Comparison of ENCODE assay signal across 7 cellular contexts in the genomic region with DNA sequence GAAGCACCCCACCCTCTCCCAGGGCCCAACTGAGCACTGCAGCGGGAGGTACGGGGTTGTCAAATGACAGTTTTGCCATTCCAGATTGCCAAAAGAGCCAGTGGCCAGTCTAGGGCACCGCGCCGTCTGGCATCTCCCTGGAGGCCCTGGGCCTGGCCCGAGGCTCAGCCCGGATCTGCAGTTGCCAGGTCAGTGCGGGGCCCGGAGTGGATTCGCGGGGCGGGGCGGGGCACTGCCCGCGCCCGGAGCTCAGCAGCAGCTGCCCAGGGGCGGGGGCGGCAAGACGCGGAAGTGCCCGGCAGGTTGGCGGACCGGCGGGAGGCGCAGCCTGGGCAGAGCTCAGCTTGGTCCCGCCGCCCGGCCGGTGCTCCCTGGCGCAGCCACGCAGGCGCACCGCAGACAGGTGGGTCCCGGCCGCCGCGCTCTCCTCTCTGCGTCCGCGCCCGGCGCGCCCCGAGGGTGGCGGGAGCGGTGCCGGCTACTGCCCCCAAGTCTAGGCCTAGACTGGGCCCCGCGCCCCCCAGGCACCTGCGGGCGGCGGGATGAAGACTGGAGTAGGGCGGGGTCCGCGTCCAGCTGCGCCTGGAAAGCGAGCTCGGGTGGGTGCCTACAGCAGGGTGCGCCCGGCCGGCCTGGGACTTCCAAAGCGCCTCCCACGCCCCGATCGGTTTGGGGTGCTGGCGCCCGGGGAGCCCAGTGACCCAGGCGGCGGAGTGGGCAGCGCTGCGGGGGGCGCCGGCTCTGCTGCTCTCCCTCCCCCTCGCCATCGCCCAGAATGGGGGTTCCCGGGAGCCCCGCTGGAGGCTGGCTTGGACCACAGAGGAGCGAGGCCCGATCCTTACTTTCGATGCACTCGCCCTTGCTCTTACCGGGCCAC. TPM values are rescaled to one million over a fixed set of nuclear protein-coding genes. Genes with fewer than 3 reads are reported as not detected.
DNase-seq lines count a peak whose midpoint lies in the region; ATAC-seq, FAIRE-seq and TF ChIP-seq lines count a peak whose summit lies in the region.

A gene with protein sequence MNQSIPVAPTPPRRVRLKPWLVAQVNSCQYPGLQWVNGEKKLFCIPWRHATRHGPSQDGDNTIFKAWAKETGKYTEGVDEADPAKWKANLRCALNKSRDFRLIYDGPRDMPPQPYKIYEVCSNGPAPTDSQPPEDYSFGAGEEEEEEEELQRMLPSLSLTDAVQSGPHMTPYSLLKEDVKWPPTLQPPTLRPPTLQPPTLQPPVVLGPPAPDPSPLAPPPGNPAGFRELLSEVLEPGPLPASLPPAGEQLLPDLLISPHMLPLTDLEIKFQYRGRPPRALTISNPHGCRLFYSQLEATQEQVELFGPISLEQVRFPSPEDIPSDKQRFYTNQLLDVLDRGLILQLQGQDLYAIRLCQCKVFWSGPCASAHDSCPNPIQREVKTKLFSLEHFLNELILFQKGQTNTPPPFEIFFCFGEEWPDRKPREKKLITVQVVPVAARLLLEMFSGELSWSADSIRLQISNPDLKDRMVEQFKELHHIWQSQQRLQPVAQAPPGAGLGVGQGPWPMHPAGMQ (plus strand): TSS at position 281 of the 877 bp plus-strand sequence. CDS start 4,155 bp downstream, outside the sequence.

- peak within 1 kb of the TSS; percentile 79 for H2AFZ ChIP-seq in SK-N-SH (ENCODE audit: low read depth)
- peak within 1 kb of the TSS; percentile 52 for H2AFZ ChIP-seq in endothelial cell of umbilical vein (ENCODE audit: low read depth, low read length)

- dilution Hi-C loops in endothelial cell of umbilical vein (cut with MboI; ENCODE audit: extremely low pct_ligation_motif_present, low sequenced_read_pairs): no loop called here

- peak within 1 kb of the TSS; percentile 34 for H3K4me3 ChIP-seq in HFF-Myc (replicated peaks; ENCODE audit: low read depth, low read length)
- peak within 1 kb of the TSS; percentile 60 to 68 for H3K4me3 ChIP-seq in SK-N-SH (ENCODE audit: low read depth in 2 of 2, low read length in 1 of 2)
- H3K4me3 ChIP-seq in endothelial cell of umbilical vein (replicated peaks in 1 of 3; ENCODE audit: insufficient read depth in 1 of 3, low read depth in 1 of 3, low read length in 3 of 3): peak within 1 kb of the TSS; percentile 7 to 55 (median 32)
- peak within 1 kb of the TSS; percentile 55 to 64 for H3K4me3 ChIP-seq in muscle layer of colon (ENCODE audit: low read depth in 1 of 2, low read length in 2 of 2)

- TF ChIP-seq EP300 in SK-N-SH (IDR thresholded peaks at IDR 0.05; ENCODE audit: borderline replicate concordance in 1 of 2, low read depth in 1 of 2, low read length in 1 of 2): no peak

- TF ChIP-seq CTCF in HFF-Myc (IDR thresholded peaks at IDR 0.05; ENCODE audit: low read depth, low read length, missing control alignments) (no peak), SK-N-SH (IDR thresholded peaks at IDR 0.05) (no peak), endothelial cell of umbilical vein (IDR thresholded peaks at IDR 0.05; ENCODE audit: extremely low read depth in 1 of 2, insufficient read depth in 1 of 2, low read depth in 1 of 2, low read length in 2 of 2) (no peak)

- H3K27me3 ChIP-seq in SK-N-SH (ENCODE audit: insufficient read depth) (peaks cover 41% of the 10 kb centered on the region), endothelial cell of umbilical vein (ENCODE audit: control insufficient read depth in 2 of 2, insufficient read depth in 2 of 2, low read length in 2 of 2) (peaks cover 23% of the 10 kb centered on the region in 2 experiments), muscle layer of colon (ENCODE audit: control insufficient read depth in 1 of 2, insufficient read depth in 2 of 2, low read length in 2 of 2) (peaks cover 0 to 34% of the 10 kb centered on the region in 2 donors)

- H3K9me3 ChIP-seq in SK-N-SH (no peaks in the 10 kb centered on the region), endothelial cell of umbilical vein (replicated peaks; ENCODE audit: control insufficient read depth, insufficient read depth, low read length) (no peaks in the 10 kb centered on the region), muscle layer of colon (ENCODE audit: low read length) (no peaks in the 10 kb centered on the region)

- intact Hi-C loops in endothelial cell of umbilical vein (cut with micrococcal nuclease): no loop called here

- FAIRE-seq in endothelial cell of umbilical vein (lab: Jason Lieb, UNC): no peak

- CTCF ChIA-PET in SK-N-SH (lab: Yijun Ruan, JAX): interaction anchor here (0.6 to 2.1 kb wide), 6 partner anchors 10 to 848 kb away, joined by 3 to 5 read pairs (median 3); no protein-coding TSS in a partner anchor
- CTCF ChIA-PET in endothelial cell of umbilical vein (lab: Charles Lee): interaction anchor here (1.0 kb wide), 1 partner anchor 226 kb away, joined by 3 read pairs; no protein-coding TSS in a partner anchor

- no peaks in the 10 kb centered on the region for H3K9me1 ChIP-seq in endothelial cell of umbilical vein (replicated peaks; ENCODE audit: control insufficient read depth, extremely low read depth, insufficient read depth, low read length)

- H3K4me2 ChIP-seq in SK-N-SH: peak within 1 kb of the TSS; percentile 96
- H3K4me2 ChIP-seq in endothelial cell of umbilical vein (ENCODE audit: insufficient read depth, low read length): peak within 1 kb of the TSS; percentile 84

- no peak for TF ChIP-seq POLR2A in endothelial cell of umbilical vein (IDR thresholded peaks at IDR 0.05; ENCODE audit: low read depth, low read length)

- no peaks in the 10 kb centered on the region for H4K20me1 ChIP-seq in SK-N-SH (ENCODE audit: insufficient read depth)
- no peaks in the 10 kb centered on the region for H4K20me1 ChIP-seq in endothelial cell of umbilical vein (replicated peaks; ENCODE audit: control insufficient read depth, extremely low read depth, insufficient read depth, low read length)

- H3K79me2 ChIP-seq in SK-N-SH (ENCODE audit: insufficient read depth): no peaks in the 10 kb centered on the region
- no peaks in the 10 kb centered on the region for H3K79me2 ChIP-seq in endothelial cell of umbilical vein (ENCODE audit: control insufficient read depth, insufficient read depth, low read length)

- 12% methylated on average over 19 of the region's 82 CpGs for WGBS in SK-N-SH (ENCODE audit: low lambda C conversion rate)

- H3F3A ChIP-seq in SK-N-SH (replicated peaks; ENCODE audit: insufficient read depth): peaks cover 3% of the 10 kb centered on the region

- H3K27ac ChIP-seq in SK-N-SH (ENCODE audit: low read depth in 2 of 2, low read length in 1 of 2) (no peak within 1 kb of the TSS), endothelial cell of umbilical vein (ENCODE audit: insufficient read depth, low read depth, low read length) (no peak within 1 kb of the TSS), muscle layer of colon (ENCODE audit: low read depth, low read length) (no peak within 1 kb of the TSS)

- DNase-seq in Daoy (ENCODE audit: low read depth): peak; percentile 66
- no peak for DNase-seq in HFF-Myc (ENCODE audit: extremely low read depth, low read depth)
- DNase-seq in SK-N-SH: peak; percentile 85
- no peak for DNase-seq in endothelial cell of umbilical vein (ENCODE audit: low read depth, low spot score)

- peak within 1 kb of the TSS; percentile 10 for H3K9ac ChIP-seq in SK-N-SH
- H3K9ac ChIP-seq in endothelial cell of umbilical vein (replicated peaks; ENCODE audit: extremely low read depth, insufficient read depth, low read length): no peak within 1 kb of the TSS
- no peak within 1 kb of the TSS for H3K9ac ChIP-seq in muscle layer of colon (ENCODE audit: low read length)

- ATAC-seq in HG03175 (IDR thresholded peaks at IDR 0.05; ENCODE audit: unreplicated experiment): no peak
- ATAC-seq in HG03432 (IDR thresholded peaks at IDR 0.05; ENCODE audit: unreplicated experiment): no peak

- H3K4me1 ChIP-seq in SK-N-SH (ENCODE audit: control insufficient read depth in 1 of 2, insufficient read depth in 2 of 2, low read depth in 1 of 2, low read length in 1 of 2) (peaks cover 3 to 11% of the 10 kb centered on the region in 2 experiments; a peak in 1 of 4 replicates), endothelial cell of umbilical vein (ENCODE audit: control insufficient read depth, extremely low read depth, insufficient read depth, low read length) (peaks cover 7% of the 10 kb centered on the region), muscle layer of colon (ENCODE audit: insufficient read depth, low read length) (no peaks in the 10 kb centered on the region)

- no peaks in the 10 kb centered on the region for H3K9me2 ChIP-seq in SK-N-SH

- POLR2A ChIA-PET in SK-N-SH (lab: Yijun Ruan, JAX) (interaction anchor here (0.5 to 1.3 kb wide), 4 partner anchors 10 to 281 kb away, joined by 3 to 7 read pairs (median 4); no protein-coding TSS in a partner anchor), endothelial cell of umbilical vein (lab: Charles Lee) (no interaction called here)

- BruUV-seq in endothelial cell of umbilical vein (replicated peaks; lab: Mats Ljungman, UMichigan): no TSS peak

- H3K36me3 ChIP-seq in SK-N-SH (replicated peaks in 1 of 2; ENCODE audit: control insufficient read depth in 1 of 2, insufficient read depth in 2 of 2, low read length in 1 of 2): no peaks in the 10 kb centered on the region
- H3K36me3 ChIP-seq in endothelial cell of umbilical vein (ENCODE audit: control insufficient read depth in 2 of 2, extremely low read depth in 1 of 2, insufficient read depth in 2 of 2, low read length in 2 of 2): no peaks in the 10 kb centered on the region
- no peaks in the 10 kb centered on the region for H3K36me3 ChIP-seq in muscle layer of colon (ENCODE audit: insufficient read depth, low read length)

- no peak for TF ChIP-seq RAD21 in SK-N-SH (IDR thresholded peaks at IDR 0.05; ENCODE audit: low read length)

TF ChIP-seq in SK-N-SH, 30 proteins besides CTCF, POLR2A, EP300 and RAD21 (continues in another document):
- TF ChIP-seq ELF1 (IDR thresholded peaks at IDR 0.05) (peak; percentile 63), NRF1 (IDR thresholded peaks at IDR 0.05; ENCODE audit: low read depth, low read length) (peak; percentile 61)

TF ChIP-seq in endothelial cell of umbilical vein, 7 proteins besides CTCF, POLR2A, EP300 and RAD21 (continues in another document):
- TF ChIP-seq JUN (IDR thresholded peaks at IDR 0.05; ENCODE audit: borderline replicate concordance, insufficient read depth, insufficient read length, low read depth) (no peak), EZH2 (IDR thresholded peaks at IDR 0.05; ENCODE audit: borderline replicate concordance, low read depth, low read length, severe bottlenecking) (no peak)

RNA-seq across cellular contexts. Expression of the gene that starts here (rescaled TPM):
- total RNA-seq in Daoy (2014; rRNA removed; shearing (Covaris generic)): 0.60 and 2.2 TPM in 2 replicates
- polyA plus RNA-seq in SK-N-SH (2012; rRNA removed): 0.62 and 1.0 TPM in 2 replicates
- 0.22 and 0.41 TPM in 2 replicates for polyA plus RNA-seq in SK-N-SH (2012; cell fraction: cytosol; rRNA removed)
- polyA plus RNA-seq in SK-N-SH (2012; cell fraction: nucleus; rRNA removed): 4.6 and 5.5 TPM in 2 replicates
- total RNA-seq in endothelial cell of umbilical vein: 0.31 and 1.5 TPM in 2 replicates
- polyA plus RNA-seq in endothelial cell of umbilical vein: 0.36 and 0.46 TPM in 2 replicates
- polyA plus RNA-seq in endothelial cell of umbilical vein (2011; cell fraction: cytosol; rRNA removed): 0.20 and 0.25 TPM in 2 replicates
- polyA plus RNA-seq in endothelial cell of umbilical vein (2011; cell fraction: nucleus; rRNA removed): 0.69 and 0.96 TPM in 2 replicates
- polyA plus RNA-seq in endothelial cell of umbilical vein (2012): 0.30 and 0.33 TPM in 2 replicates
- 0.32 and 0.49 TPM in 2 replicates for polyA minus RNA-seq in endothelial cell of umbilical vein
- not detected for polyA minus RNA-seq in endothelial cell of umbilical vein (2011; cell fraction: cytosol; rRNA and poly(A)+ RNA removed)
- 0.38 and 0.63 TPM in 2 replicates for polyA minus RNA-seq in endothelial cell of umbilical vein (2011; cell fraction: nucleus; rRNA and poly(A)+ RNA removed)

Comparison
In these comparisons a context has a peak if more than half of its experiments do, and no peak if none do; other contexts are left out.
1. DNase-seq: peak in Daoy (single experiment) and SK-N-SH (single experiment); none in HFF-Myc (single experiment) and endothelial cell of umbilical vein (single experiment).
2. Peak in every context shown above with its lines, with median percentiles within 50 percentile points of each other: H3K4me3 ChIP-seq.